ENCODE assay signal across 1 cellular context in genomic region chr3:194688207-194688711, GRCh38.
TF ChIP-seq lines count a peak whose summit lies in the region.

No MANE protein-coding gene starts in this region.

TF ChIP-seq in H1, 55 proteins besides CTCF, POLR2A, EP300 and RAD21:
- TF ChIP-seq RBBP5 (IDR thresholded peaks at IDR 0.05; ENCODE audit: borderline replicate concordance, low read depth, low read length) (no peak), JUND (IDR thresholded peaks at IDR 0.05; ENCODE audit: low read length) (no peak), POLR2AphosphoS5 (IDR thresholded peaks at IDR 0.05; ENCODE audit: low read depth, low read length) (0 out of 2 replicates have a peak, but pooled peaks have one; percentile 4), SP2 (IDR thresholded peaks at IDR 0.05; ENCODE audit: low read length) (no peak), SUZ12 (IDR thresholded peaks at IDR 0.05; ENCODE audit: low read length) (no peak), EZH2 (IDR thresholded peaks at IDR 0.05; ENCODE audit: low read depth, low read length, severe bottlenecking) (no peak), FOSL1 (IDR thresholded peaks at IDR 0.05; ENCODE audit: insufficient read depth, low read depth, low read length) (no peak), JUN (IDR thresholded peaks at IDR 0.05; ENCODE audit: low read depth, low read length) (no peak), ASH2L (IDR thresholded peaks at IDR 0.05; ENCODE audit: low read length) (peak; percentile 6), PHF8 (conservative IDR thresholded peaks at IDR 0.05; ENCODE audit: low read depth, low read length) (no peak), EGR1 (IDR thresholded peaks at IDR 0.05; ENCODE audit: borderline replicate concordance, low read depth, low read length) (0 out of 2 replicates have a peak, but pooled peaks have one; percentile 17), TCF12 (IDR thresholded peaks at IDR 0.05; ENCODE audit: low read depth, low read length) (no peak), CBX8 (IDR thresholded peaks at IDR 0.05; ENCODE audit: borderline replicate concordance, low read depth, low read length) (no peak), BCL11A (IDR thresholded peaks at IDR 0.05; ENCODE audit: low read depth in 2 of 2, low read length in 2 of 2) (no peak), TAF1 (IDR thresholded peaks at IDR 0.05; ENCODE audit: low read depth, low read length) (no peak; the same call in 1 of the 2 replicates)
